Comparison of ENCODE assay signal across 10 cellular contexts in the genomic region with DNA sequence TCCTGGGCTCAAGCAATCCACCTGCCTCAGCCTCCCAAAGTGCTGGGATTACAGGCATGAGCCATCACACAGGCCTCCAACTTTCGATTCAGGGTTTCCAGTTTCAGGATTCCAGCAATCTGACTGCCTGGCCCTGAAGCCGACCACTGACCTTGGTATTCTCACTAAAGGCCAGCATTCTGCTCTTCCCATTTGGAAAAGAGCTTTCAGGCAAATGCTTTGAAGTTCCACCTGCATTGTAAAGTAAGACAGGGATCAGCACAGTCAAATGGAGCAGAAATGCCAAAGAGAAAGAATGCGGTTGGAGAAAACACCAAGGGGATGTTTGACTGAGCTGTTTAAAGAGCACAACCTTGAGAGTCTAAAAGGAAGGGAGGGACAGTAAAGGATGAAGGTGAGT.
DNase-seq lines count a peak whose midpoint lies in the region; ATAC-seq and TF ChIP-seq lines count a peak whose summit lies in the region.
"Had no signal": no experiment of that assay in that cellular context is flagged by ENCODE, and none has a peak within 500 bp of the region (broad histone marks: within the 10 kb centered on the region; RNA-seq: fewer than 3 reads in every experiment).

No MANE protein-coding gene starts in this region.

- intact Hi-C loops in left colon (cut with DNase I, micrococcal nuclease): no loop called here

- H3K4me3 Mint-ChIP-seq in activated T-cell treated with anti-CD3 and anti-CD28 coated beads, Interleukin-2, amount 50 U/mL, for 24 hours: peak overlapping the region; percentile 16
- peak overlapping the region; percentile 18 for H3K4me3 Mint-ChIP-seq in activated naive CD8-positive, alpha-beta T cell treated with anti-CD3 and anti-CD28 coated beads for 36 hours
- H3K4me3 Mint-ChIP-seq in type B pancreatic cell: no peak overlapping the region

- peaks cover 35% of the 10 kb centered on the region for H3K4me1 Mint-ChIP-seq in activated T-cell treated with anti-CD3 and anti-CD28 coated beads, Interleukin-2, amount 50 U/mL, for 24 hours (ENCODE audit: low read depth)
- peaks cover 30% of the 10 kb centered on the region for H3K4me1 Mint-ChIP-seq in activated naive CD8-positive, alpha-beta T cell treated with anti-CD3 and anti-CD28 coated beads for 36 hours
- H3K4me1 Mint-ChIP-seq in type B pancreatic cell (ENCODE audit: unreplicated experiment): peaks cover 31% of the 10 kb centered on the region

- no peaks in the 10 kb centered on the region for H3K9me3 ChIP-seq in muscle layer of duodenum (ENCODE audit: control insufficient read depth in 1 of 2, low read length in 2 of 2)
- H3K9me3 ChIP-seq: sigmoid colon had no signal

- no peaks in the 10 kb centered on the region for H3K36me3 Mint-ChIP-seq in activated T-cell treated with anti-CD3 and anti-CD28 coated beads, Interleukin-2, amount 50 U/mL, for 24 hours (ENCODE audit: low read depth)
- H3K36me3 Mint-ChIP-seq in activated naive CD8-positive, alpha-beta T cell treated with anti-CD3 and anti-CD28 coated beads for 36 hours: peaks cover 3% of the 10 kb centered on the region
- H3K36me3 Mint-ChIP-seq in type B pancreatic cell: no peaks in the 10 kb centered on the region

- peak overlapping the region; percentile 83 for H3K27ac Mint-ChIP-seq in activated T-cell treated with anti-CD3 and anti-CD28 coated beads, Interleukin-2, amount 50 U/mL, for 24 hours
- peak overlapping the region; percentile 92 for H3K27ac Mint-ChIP-seq in activated naive CD8-positive, alpha-beta T cell treated with anti-CD3 and anti-CD28 coated beads for 36 hours
- peak overlapping the region; percentile 61 for H3K27ac Mint-ChIP-seq in type B pancreatic cell

- peak overlapping the region; percentile 57 for H3K27ac ChIP-seq in muscle layer of duodenum (ENCODE audit: low read length)

- no peaks in the 10 kb centered on the region for H3K27me3 Mint-ChIP-seq in activated T-cell treated with anti-CD3 and anti-CD28 coated beads, Interleukin-2, amount 50 U/mL, for 24 hours
- no peaks in the 10 kb centered on the region for H3K27me3 Mint-ChIP-seq in activated naive CD8-positive, alpha-beta T cell treated with anti-CD3 and anti-CD28 coated beads for 36 hours
- no peaks in the 10 kb centered on the region for H3K27me3 Mint-ChIP-seq in type B pancreatic cell

- no peak for DNase-seq in activated T-cell treated with anti-CD3 and anti-CD28 coated beads, Interleukin-2, amount 50 U/mL, for 24 hours
- DNase-seq in activated T-cell treated with anti-CD3 and anti-CD28 coated beads, Interleukin-2, amount 50 U/mL, for 1 hour: no peak
- DNase-seq in activated naive CD8-positive, alpha-beta T cell treated with anti-CD3 and anti-CD28 coated beads for 36 hours: no peak
- DNase-seq in type B pancreatic cell (ENCODE audit: extremely low spot score, unreplicated experiment) (no peak), left colon (no peak), SKM-1 (lab: John Stamatoyannopoulos, UW; ENCODE audit: unreplicated experiment) (no peak), NCI-H1092 (lab: John Stamatoyannopoulos, UW) (no peak)
- DNase-seq: NCI-H2081 treated with DMSO at 0.1 percent for 48 hours, sigmoid colon had no signal

- no peak for TF ChIP-seq CTCF in type B pancreatic cell (conservative IDR thresholded peaks at IDR 0.05)

- no peak overlapping the region for H3K4me3 ChIP-seq in muscle layer of duodenum (ENCODE audit: low read depth in 1 of 2, low read length in 2 of 2)
- H3K4me3 ChIP-seq: sigmoid colon had no signal

- no peaks in the 10 kb centered on the region for H3K9me3 Mint-ChIP-seq in activated T-cell treated with anti-CD3 and anti-CD28 coated beads, Interleukin-2, amount 50 U/mL, for 24 hours
- no peaks in the 10 kb centered on the region for H3K9me3 Mint-ChIP-seq in activated naive CD8-positive, alpha-beta T cell treated with anti-CD3 and anti-CD28 coated beads for 36 hours
- no peaks in the 10 kb centered on the region for H3K9me3 Mint-ChIP-seq in type B pancreatic cell

- no peak for ATAC-seq in left colon

- no peaks in the 10 kb centered on the region for H3K36me3 ChIP-seq in muscle layer of duodenum (ENCODE audit: control insufficient read depth in 1 of 2, insufficient read depth in 2 of 2, low read length in 2 of 2)
- H3K36me3 ChIP-seq: sigmoid colon had no signal

- H3K4me1 ChIP-seq in muscle layer of duodenum (ENCODE audit: control insufficient read depth in 1 of 2, insufficient read depth in 2 of 2, low read length in 2 of 2): no peaks in the 10 kb centered on the region
- H3K4me1 ChIP-seq: sigmoid colon had no signal

- H3K27me3 ChIP-seq in muscle layer of duodenum (ENCODE audit: low read depth, low read length): no peaks in the 10 kb centered on the region
- H3K27me3 ChIP-seq: sigmoid colon had no signal
